Comparison of ENCODE assay signal across 7 cellular contexts in the genomic region with DNA sequence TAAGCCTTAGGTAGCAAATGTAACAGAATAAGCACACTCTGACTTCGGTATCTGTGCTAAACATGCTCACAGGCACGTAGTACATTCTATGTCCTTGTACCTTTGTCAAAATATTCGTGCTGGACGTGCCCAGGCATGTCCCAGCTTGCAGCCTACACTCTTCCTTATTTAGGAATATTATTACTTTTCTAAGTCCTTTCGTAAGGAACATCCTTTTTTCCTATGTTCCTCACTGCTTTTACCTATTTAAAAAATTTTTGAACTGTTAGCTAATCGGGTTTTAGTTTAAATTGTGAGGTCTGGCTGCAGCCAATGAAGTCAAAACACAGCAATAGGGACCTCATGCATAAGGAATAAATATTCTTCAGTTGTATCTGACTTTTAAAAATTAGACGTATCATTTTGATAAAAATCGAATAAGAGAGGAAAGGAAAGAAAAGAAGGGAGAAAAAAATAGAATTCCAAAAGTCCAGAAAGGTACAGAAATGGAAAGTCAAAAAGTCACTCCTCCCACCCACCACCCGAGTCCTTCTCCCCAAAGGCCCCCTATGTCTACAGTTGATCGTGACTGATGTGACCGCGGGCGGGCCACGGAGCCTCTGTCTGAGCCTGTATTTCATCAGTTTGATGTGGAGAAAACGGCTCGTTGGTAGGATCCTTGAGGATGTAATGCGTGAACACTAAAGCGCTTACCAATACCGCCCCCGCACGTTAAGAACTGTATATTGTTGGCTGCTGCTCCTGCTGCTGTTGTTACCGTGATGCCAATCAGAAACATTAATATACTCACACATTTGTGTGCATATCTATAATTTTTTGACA. TPM values are rescaled to one million over a fixed set of nuclear protein-coding genes. Genes with fewer than 3 reads are reported as not detected.
DNase-seq lines count a peak whose midpoint lies in the region; ATAC-seq and TF ChIP-seq lines count a peak whose summit lies in the region.

No MANE protein-coding gene starts in this region.

- WGBS in right lobe of liver (ENCODE audit: insufficient coverage, low coverage, low lambda C conversion rate, missing lambda C conversion rate), result 2% methylated on average over 21 of the region's 22 CpGs

- H3K4me3 Mint-ChIP-seq in chondrocyte (ENCODE audit: unreplicated experiment), result no peak overlapping the region
- no peak overlapping the region for H3K4me3 Mint-ChIP-seq in stimulated activated naive B cell treated with anti-CD40 and anti-IgM and Interleukin-4, amounts not matched to agents 10 μg/mL and 1 μg/mL and 100 μg/mL, for 72 hours

- peaks cover 0 to 25% (median 6%) of the 10 kb centered on the region in 4 donors for H3K4me1 ChIP-seq in right lobe of liver

- H3K36me3 ChIP-seq in SK-N-MC (ENCODE audit: insufficient read depth, low read length), result no peaks in the 10 kb centered on the region
- H3K36me3 ChIP-seq in right lobe of liver, result no peaks in the 10 kb centered on the region

- no peak overlapping the region for H3K27ac Mint-ChIP-seq in chondrocyte (ENCODE audit: unreplicated experiment)
- peak overlapping the region; percentile 51 for H3K27ac Mint-ChIP-seq in stimulated activated naive B cell treated with anti-CD40 and anti-IgM and Interleukin-4, amounts not matched to agents 10 μg/mL and 1 μg/mL and 100 μg/mL, for 72 hours

- intact Hi-C loops in right lobe of liver (cut with DNase I), result no loop called here

- H3K4me3 ChIP-seq in SK-N-MC (peak overlapping the region; percentile 82), right lobe of liver (peak overlapping the region; percentile 26 to 43 (median 39))

- ATAC-seq in GM18858 (IDR thresholded peaks at IDR 0.05; ENCODE audit: unreplicated experiment) (peak; percentile 17), HG02973 (IDR thresholded peaks at IDR 0.05; ENCODE audit: unreplicated experiment) (peak; percentile 28), right lobe of liver (peak; percentile 43 to 72 (median 62))
- ATAC-seq in stimulated activated naive B cell treated with anti-CD40 and anti-IgM and Interleukin-4, amounts not matched to agents 10 μg/mL and 1 μg/mL and 100 μg/mL, for 72 hours (replicated peaks), result peak; percentile 26 to 33

- H3K9ac ChIP-seq in SK-N-MC (ENCODE audit: insufficient read length), result peak overlapping the region; percentile 64

- H3K27me3 ChIP-seq in right lobe of liver, result no peaks in the 10 kb centered on the region

- no peak for TF ChIP-seq POLR2A in right lobe of liver (IDR thresholded peaks at IDR 0.05)

- H3K27me3 Mint-ChIP-seq in chondrocyte (ENCODE audit: low read depth), result no peaks in the 10 kb centered on the region
- no peaks in the 10 kb centered on the region for H3K27me3 Mint-ChIP-seq in stimulated activated naive B cell treated with anti-CD40 and anti-IgM and Interleukin-4, amounts not matched to agents 10 μg/mL and 1 μg/mL and 100 μg/mL, for 72 hours

- H3K9me3 Mint-ChIP-seq in chondrocyte (ENCODE audit: low read depth), result no peaks in the 10 kb centered on the region
- H3K9me3 Mint-ChIP-seq in stimulated activated naive B cell treated with anti-CD40 and anti-IgM and Interleukin-4, amounts not matched to agents 10 μg/mL and 1 μg/mL and 100 μg/mL, for 72 hours, result no peaks in the 10 kb centered on the region

- peaks cover under 1% of the 10 kb centered on the region for H3K4me1 Mint-ChIP-seq in chondrocyte (ENCODE audit: low read depth)
- peaks cover 4 to 14% of the 10 kb centered on the region in 2 donors for H3K4me1 Mint-ChIP-seq in stimulated activated naive B cell treated with anti-CD40 and anti-IgM and Interleukin-4, amounts not matched to agents 10 μg/mL and 1 μg/mL and 100 μg/mL, for 72 hours

- no peak for DNase-seq in SK-N-MC (ENCODE audit: low read depth, low spot score)
- DNase-seq in chondrocyte (ENCODE audit: low spot score), result peak; percentile 38
- DNase-seq in right lobe of liver, result peak; percentile 50 to 69 (median 66)
- DNase-seq in stimulated activated naive B cell treated with anti-CD40 and anti-IgM and Interleukin-4, amounts not matched to agents 10 μg/mL and 1 μg/mL and 100 μg/mL, for 72 hours, result peak; percentile 31
- no peak for DNase-seq in NCI-H1417 treated with DMSO at 0.1 percent for 48 hours (lab: John Stamatoyannopoulos, UW)

- no peaks in the 10 kb centered on the region for H3K9me3 ChIP-seq in SK-N-MC (ENCODE audit: low read depth, low read length)
- no peaks in the 10 kb centered on the region for H3K9me3 ChIP-seq in right lobe of liver

- TF ChIP-seq CTCF in chondrocyte (IDR thresholded peaks at IDR 0.05), result peak; percentile 80
- peak; percentile 23 to 51 (median 43) for TF ChIP-seq CTCF in right lobe of liver (IDR thresholded peaks at IDR 0.05)

- H3K27ac ChIP-seq in SK-N-MC (peak overlapping the region; percentile 98), right lobe of liver (peak overlapping the region; percentile 89 to 93 (median 92))

- no peaks in the 10 kb centered on the region for H3K36me3 Mint-ChIP-seq in chondrocyte (ENCODE audit: low read depth)
- H3K36me3 Mint-ChIP-seq in stimulated activated naive B cell treated with anti-CD40 and anti-IgM and Interleukin-4, amounts not matched to agents 10 μg/mL and 1 μg/mL and 100 μg/mL, for 72 hours, result peaks cover 8 to 9% of the 10 kb centered on the region in 2 donors

RNA-seq across cellular contexts. Expression of gene UBC, which starts 24.4 kb away (rescaled TPM):
- total RNA-seq in chondrocyte (987 to 1,235 TPM (median 1,212 TPM) in 3 replicates), right lobe of liver (1,000 to 10,000 TPM in 1 of 6 experiments, 100 to 1,000 TPM in 5; 390 to 1,023 (median 604) TPM)

RNA-seq across cellular contexts. Expression of gene DHX37, which starts 50.1 kb away (rescaled TPM):
- 11.8 to 15.3 TPM (median 14.0 TPM) in 3 replicates for total RNA-seq in chondrocyte
- 1 to 10 TPM; 5.2 to 8.7 (median 7.1) TPM for total RNA-seq in right lobe of liver

RNA-seq across cellular contexts. Expression of gene BRI3BP, which starts 54.6 kb away (rescaled TPM):
- 6.8 to 11.8 TPM (median 7.1 TPM) in 3 replicates for total RNA-seq in chondrocyte
- total RNA-seq in right lobe of liver, result 10 to 100 TPM in 2 of 6 experiments, 1 to 10 TPM in 4; 4.7 to 11.4 (median 6.7) TPM

Comparison
In these comparisons a context has a peak if more than half of its experiments do, and no peak if none do; other contexts are left out.
1. DNase-seq: peak in chondrocyte (single experiment), right lobe of liver (3 of 3) and stimulated activated naive B cell treated with anti-CD40 and anti-IgM and Interleukin-4, amounts not matched to agents 10 μg/mL and 1 μg/mL and 100 μg/mL, for 72 hours (single experiment); none in SK-N-MC (single experiment) and NCI-H1417 treated with DMSO at 0.1 percent for 48 hours (single experiment).
2. Peak in every context shown above with its lines, with median percentiles within 50 percentile points of each other: ATAC-seq.